9 cellular contexts compared by ENCODE assay signal in genomic region chr2:172736419-172737174, GRCh38. TPM values are rescaled to one million over a fixed set of nuclear protein-coding genes. Genes with fewer than 3 reads are reported as not detected.
DNase-seq lines count a peak whose midpoint lies in the region; ATAC-seq and TF ChIP-seq lines count a peak whose summit lies in the region.
"Had no signal": no experiment of that assay in that cellular context is flagged by ENCODE, and none has a peak within 500 bp of the region (broad histone marks: within the 10 kb centered on the region; RNA-seq: fewer than 3 reads in every experiment).

No MANE protein-coding gene starts in this region.

- DNase-seq in DMS53 (lab: John Stamatoyannopoulos, UW) (peak; percentile 55), NCI-H146 (lab: John Stamatoyannopoulos, UW) (peak; percentile 36), omental fat pad (ENCODE audit: low spot score) (no peak), RKO (ENCODE audit: low spot score) (no peak), AML-193 (lab: John Stamatoyannopoulos, UW) (no peak)
- DNase-seq: midbrain had no signal

- no peaks in the 10 kb centered on the region for H3K36me3 ChIP-seq in ectodermal cell (ENCODE audit: control insufficient read depth, insufficient read depth, low read length)

- peak; percentile 30 for ATAC-seq in omental fat pad (ENCODE audit: low FRiP score)
- no peak for ATAC-seq in activated CD4-positive, CD25-positive, alpha-beta regulatory T cell treated with anti-CD3 and anti-CD28 coated beads, Interleukin-2, amount 50 U/mL, for 24 hours
- ATAC-seq in GM18867 (IDR thresholded peaks at IDR 0.05; ENCODE audit: unreplicated experiment) = no peak

- H3K9me3 ChIP-seq in ectodermal cell (ENCODE audit: control insufficient read depth, low read length) = no peaks in the 10 kb centered on the region

- peak overlapping the region; percentile 56 for H3K4me3 ChIP-seq in ectodermal cell (ENCODE audit: insufficient read depth, low read depth, low read length)

- H3K27me3 ChIP-seq in ectodermal cell (ENCODE audit: control insufficient read depth, insufficient read depth, low read length, poor library complexity, severe bottlenecking) = peaks cover 49% of the 10 kb centered on the region

- H3K27ac ChIP-seq in ectodermal cell (ENCODE audit: insufficient read depth, low read depth, low read length, poor library complexity, severe bottlenecking) = no peak overlapping the region

- WGBS in ectodermal cell, 2 experiments = 18 to 29% methylated on average over 15 to 17 of the region's 17 CpGs

- no peak for TF ChIP-seq CTCF in omental fat pad (IDR thresholded peaks at IDR 0.05)

- H3K4me1 ChIP-seq in ectodermal cell (ENCODE audit: control insufficient read depth, insufficient read depth, low read length) = no peaks in the 10 kb centered on the region

RNA-seq across cellular contexts. Expression of gene RAPGEF4, which starts 1.0 kb away (rescaled TPM):
- polyA plus RNA-seq in ectodermal cell (2013, experiment 1 of 4) = 1.6 TPM
- 0.39 TPM for polyA plus RNA-seq in ectodermal cell (2013, experiment 2 of 4)
- polyA plus RNA-seq in ectodermal cell (2013, experiment 3 of 4) = 0.64 TPM
- 0.65 TPM for polyA plus RNA-seq in ectodermal cell (2013, experiment 4 of 4)
- total RNA-seq in omental fat pad = 10 to 100 TPM; 11.7 to 25.6 (median 20.0) TPM

Comparison
In these comparisons a context has a peak if more than half of its experiments do, and no peak if none do; other contexts are left out.
1. DNase-seq: peak in DMS53 (single experiment) and NCI-H146 (single experiment); none in omental fat pad (single experiment), RKO (single experiment) and AML-193 (0 of 2).